24 cellular contexts compared by ENCODE assay signal in the genomic region with DNA sequence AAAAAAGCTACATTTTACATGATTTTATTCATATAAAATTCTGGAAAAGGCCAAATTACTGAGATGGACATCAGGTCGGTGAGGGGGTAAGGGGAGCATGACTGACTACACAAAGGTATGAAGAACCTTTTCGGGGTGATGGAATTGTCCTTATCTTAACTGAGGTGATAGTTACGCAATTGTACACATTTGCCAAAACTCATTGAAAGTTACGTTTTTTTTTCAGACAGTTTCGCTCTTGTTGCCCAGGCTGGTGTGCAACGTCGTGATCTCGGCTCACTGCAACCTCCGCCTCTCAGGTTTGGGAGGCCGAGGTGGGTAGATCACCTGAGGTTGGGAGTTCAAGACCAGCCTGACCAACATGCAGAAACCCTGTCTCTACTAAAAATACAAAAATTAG. TPM values are rescaled to one million over a fixed set of nuclear protein-coding genes. Genes with fewer than 3 reads are reported as not detected.
A peak's percentile ranks its signal among the peaks of the same experiment; 100 is the strongest.
DNase-seq lines count a peak whose midpoint lies in the region; ATAC-seq and TF ChIP-seq lines count a peak whose summit lies in the region.
"Had no signal": no experiment of that assay in that cellular context is flagged by ENCODE, and none has a peak within 500 bp of the region (broad histone marks: within the 10 kb centered on the region; RNA-seq: fewer than 3 reads in every experiment).

No MANE protein-coding gene starts in this region.

- peaks cover 11% of the 10 kb centered on the region for H3K9me3 Mint-ChIP-seq in activated CD4-positive, alpha-beta T cell treated with anti-CD3 and anti-CD28 coated beads, Interleukin-2, amount 10 ng/mL, durations not matched to agents 7 days and 5 days
- H3K9me3 Mint-ChIP-seq in activated CD4-positive, alpha-beta T cell treated with anti-CD3 and anti-CD28 coated beads, Interleukin-2, amount 10 ng/mL, durations not matched to agents 24 days and 14 days, result peaks cover 7% of the 10 kb centered on the region
- no peaks in the 10 kb centered on the region for H3K9me3 Mint-ChIP-seq in progenitor cell of endocrine pancreas (ENCODE audit: low read depth)
- H3K9me3 Mint-ChIP-seq: CD4-positive, alpha-beta T cell had no signal

- H3K9me3 ChIP-seq in T-helper 17 cell (ENCODE audit: control insufficient read depth, low read length, poor library complexity, severe bottlenecking), result no peaks in the 10 kb centered on the region
- H3K9me3 ChIP-seq in neutrophil, result no peaks in the 10 kb centered on the region
- H3K9me3 ChIP-seq: Caco-2 had no signal

- H3K4me1 ChIP-seq in neutrophil (ENCODE audit: control insufficient read depth in 1 of 2, insufficient read depth in 1 of 2, low read depth in 1 of 2, low read length in 1 of 2), result peaks cover 56 to 57% of the 10 kb centered on the region in 2 experiments

- POLR2A ChIA-PET in activated CD4-positive, alpha-beta T cell treated with anti-CD3 and anti-CD28 coated beads, Interleukin-2, amount 10 ng/mL, durations not matched to agents 7 days and 5 days (lab: Charles Lee), result no interaction called here

- H3K27ac Mint-ChIP-seq in activated CD4-positive, alpha-beta T cell treated with anti-CD3 and anti-CD28 coated beads, Interleukin-2, amount 10 ng/mL, durations not matched to agents 7 days and 5 days, result peak overlapping the region; percentile 77
- H3K27ac Mint-ChIP-seq in activated CD4-positive, alpha-beta T cell treated with anti-CD3 and anti-CD28 coated beads, Interleukin-2, amount 10 ng/mL, durations not matched to agents 24 days and 14 days, result no peak overlapping the region
- H3K27ac Mint-ChIP-seq in T-helper 17 cell, result peak overlapping the region; percentile 86
- H3K27ac Mint-ChIP-seq in progenitor cell of endocrine pancreas, result no peak overlapping the region
- H3K27ac Mint-ChIP-seq: B cell had no signal

- intact Hi-C loops in activated CD4-positive, alpha-beta T cell treated with anti-CD3 and anti-CD28 coated beads, Interleukin-2, amount 10 ng/mL, durations not matched to agents 24 days and 14 days (cut with micrococcal nuclease), result loop anchor here (5.0 kb wide), 1 partner anchor 217 kb away; no protein-coding TSS in a partner anchor

- peaks cover 16% of the 10 kb centered on the region for H3K36me3 Mint-ChIP-seq in activated CD4-positive, alpha-beta T cell treated with anti-CD3 and anti-CD28 coated beads, Interleukin-2, amount 10 ng/mL, durations not matched to agents 7 days and 5 days (ENCODE audit: low read depth)
- H3K36me3 Mint-ChIP-seq in activated CD4-positive, alpha-beta T cell treated with anti-CD3 and anti-CD28 coated beads, Interleukin-2, amount 10 ng/mL, durations not matched to agents 24 days and 14 days (ENCODE audit: low read depth), result peaks cover 6% of the 10 kb centered on the region
- H3K36me3 Mint-ChIP-seq in T-helper 17 cell (ENCODE audit: low read depth), result peaks cover 3% of the 10 kb centered on the region
- no peaks in the 10 kb centered on the region for H3K36me3 Mint-ChIP-seq in progenitor cell of endocrine pancreas (ENCODE audit: insufficient read depth)
- H3K36me3 Mint-ChIP-seq: T-cell had no signal

- peak overlapping the region; percentile 21 to 56 for H3K4me3 ChIP-seq in neutrophil (ENCODE audit: low read depth in 1 of 2, low read length in 1 of 2)

- CTCF ChIA-PET in activated CD4-positive, alpha-beta T cell treated with anti-CD3 and anti-CD28 coated beads, Interleukin-2, amount 10 ng/mL, durations not matched to agents 7 days and 5 days (lab: Charles Lee), result interaction anchor here (1.9 kb wide), 1 partner anchor 23 kb away, joined by 5 read pairs; no protein-coding TSS in a partner anchor

- peaks cover 3% of the 10 kb centered on the region for H3K27me3 Mint-ChIP-seq in activated CD4-positive, alpha-beta T cell treated with anti-CD3 and anti-CD28 coated beads, Interleukin-2, amount 10 ng/mL, durations not matched to agents 7 days and 5 days
- H3K27me3 Mint-ChIP-seq in activated CD4-positive, alpha-beta T cell treated with anti-CD3 and anti-CD28 coated beads, Interleukin-2, amount 10 ng/mL, durations not matched to agents 24 days and 14 days, result peaks cover 3% of the 10 kb centered on the region
- H3K27me3 Mint-ChIP-seq in T-helper 17 cell (no peaks in the 10 kb centered on the region), progenitor cell of endocrine pancreas (peaks cover 35% of the 10 kb centered on the region)
- H3K27me3 Mint-ChIP-seq: CD4-positive, alpha-beta T cell; T-cell had no signal

- DNase-seq in activated CD4-positive, alpha-beta T cell treated with anti-CD3 and anti-CD28 coated beads, Interleukin-2, amount 10 ng/mL, durations not matched to agents 7 days and 5 days, result no peak
- no peak for DNase-seq in activated CD4-positive, alpha-beta T cell treated with anti-CD3 and anti-CD28 coated beads, Interleukin-2, amount 10 ng/mL, durations not matched to agents 24 days and 14 days
- DNase-seq in T-helper 17 cell (no peak), 8988T (no peak), progenitor cell of endocrine pancreas (ENCODE audit: low spot score, unreplicated experiment) (no peak)
- DNase-seq: Caco-2; CD4-positive, alpha-beta T cell; DMS 273 treated with DMSO at 0.1 percent for 48 hours; DMS79 treated with DMSO at 0.1 percent for 48 hours; GOT3; HCEC 1CT; KBM-7; NCI-H1105; NCI-H146; NCI-H2029; NCI-H226; NCI-H524; NCI-H774; NK-92 treated with Interleukin-12 subunit alpha and Interleukin-12 subunit beta, amount 100 ng/mL, for 24 hours; T-cell had no signal

- peak overlapping the region; percentile 97 for H3K27ac ChIP-seq in neutrophil

- ATAC-seq in T-helper 17 cell (no peak), HG03439 (IDR thresholded peaks at IDR 0.05; ENCODE audit: unreplicated experiment) (no peak)
- ATAC-seq: Panc1, T-cell had no signal

- H3K4me1 Mint-ChIP-seq in activated CD4-positive, alpha-beta T cell treated with anti-CD3 and anti-CD28 coated beads, Interleukin-2, amount 10 ng/mL, durations not matched to agents 7 days and 5 days, result peaks cover 55% of the 10 kb centered on the region
- H3K4me1 Mint-ChIP-seq in activated CD4-positive, alpha-beta T cell treated with anti-CD3 and anti-CD28 coated beads, Interleukin-2, amount 10 ng/mL, durations not matched to agents 24 days and 14 days, result peaks cover 44% of the 10 kb centered on the region
- peaks cover 29% of the 10 kb centered on the region for H3K4me1 Mint-ChIP-seq in T-helper 17 cell
- H3K4me1 Mint-ChIP-seq in progenitor cell of endocrine pancreas (ENCODE audit: low read depth), result peaks cover 5% of the 10 kb centered on the region

- TF ChIP-seq CTCF in neutrophil (IDR thresholded peaks at IDR 0.05) (no peak), progenitor cell of endocrine pancreas (IDR thresholded peaks at IDR 0.05; ENCODE audit: unreplicated experiment) (no peak)

- no peaks in the 10 kb centered on the region for H3K36me3 ChIP-seq in neutrophil

- H3K27me3 ChIP-seq in neutrophil, result no peaks in the 10 kb centered on the region

- H3K4me3 Mint-ChIP-seq in activated CD4-positive, alpha-beta T cell treated with anti-CD3 and anti-CD28 coated beads, Interleukin-2, amount 10 ng/mL, durations not matched to agents 7 days and 5 days, result no peak overlapping the region
- no peak overlapping the region for H3K4me3 Mint-ChIP-seq in activated CD4-positive, alpha-beta T cell treated with anti-CD3 and anti-CD28 coated beads, Interleukin-2, amount 10 ng/mL, durations not matched to agents 24 days and 14 days
- H3K4me3 Mint-ChIP-seq in T-helper 17 cell, result no peak overlapping the region
- no peak overlapping the region for H3K4me3 Mint-ChIP-seq in progenitor cell of endocrine pancreas (ENCODE audit: low read depth)
- H3K4me3 Mint-ChIP-seq: B cell; CD4-positive, alpha-beta T cell; T-cell had no signal

RNA-seq across cellular contexts. Expression of gene PLEKHG3, which starts 29.4 kb away (rescaled TPM):
- total RNA-seq in activated CD4-positive, alpha-beta T cell treated with anti-CD3 and anti-CD28 coated beads, Interleukin-2, amount 10 ng/mL, durations not matched to agents 7 days and 5 days, result 10 to 100 TPM; 36.0 to 39.5 TPM
- 3.0 and 3.1 TPM in 2 replicates for total RNA-seq in activated CD4-positive, alpha-beta T cell treated with anti-CD3 and anti-CD28 coated beads, Interleukin-2, amount 10 ng/mL, durations not matched to agents 24 days and 14 days
- total RNA-seq in T-helper 17 cell, result 10 to 100 TPM; 61.4 to 65.5 TPM
- 76.0 and 81.0 TPM in 2 replicates for total RNA-seq in progenitor cell of endocrine pancreas

Comparison
In these comparisons a context has a peak if more than half of its experiments do, and no peak if none do; other contexts are left out.
1. H3K27ac Mint-ChIP-seq: peak in activated CD4-positive, alpha-beta T cell treated with anti-CD3 and anti-CD28 coated beads, Interleukin-2, amount 10 ng/mL, durations not matched to agents 7 days and 5 days (single experiment) and T-helper 17 cell (single experiment); none in activated CD4-positive, alpha-beta T cell treated with anti-CD3 and anti-CD28 coated beads, Interleukin-2, amount 10 ng/mL, durations not matched to agents 24 days and 14 days (single experiment) and progenitor cell of endocrine pancreas (single experiment).